ENCODE assay signal across 1 cellular context in the genomic region with DNA sequence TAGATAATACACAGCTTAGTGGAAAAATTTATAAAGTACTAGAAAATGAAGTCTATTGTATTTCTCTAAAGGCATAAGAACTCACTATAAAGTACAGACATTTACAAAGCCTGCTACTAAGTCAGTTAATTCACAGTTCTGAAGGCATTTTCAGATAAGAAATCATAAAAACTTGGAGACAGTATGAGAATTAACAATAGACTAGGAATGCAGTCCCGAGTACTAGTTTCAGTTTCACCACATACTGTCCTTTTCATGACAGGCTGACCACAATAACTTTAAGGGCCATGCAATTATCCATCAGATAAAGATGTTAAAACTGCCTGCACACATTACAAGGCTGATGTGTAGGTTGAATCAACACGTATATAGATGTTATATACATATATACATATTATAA.
TF ChIP-seq lines count a peak whose summit lies in the region.

No MANE protein-coding gene starts in this region.

TF ChIP-seq in SK-N-SH treated with all-trans-retinoic acid at 6 μM for 48 hours, 23 proteins besides CTCF, POLR2A, EP300 and RAD21 (continued from another document):
- TF ChIP-seq, protein P1, sequence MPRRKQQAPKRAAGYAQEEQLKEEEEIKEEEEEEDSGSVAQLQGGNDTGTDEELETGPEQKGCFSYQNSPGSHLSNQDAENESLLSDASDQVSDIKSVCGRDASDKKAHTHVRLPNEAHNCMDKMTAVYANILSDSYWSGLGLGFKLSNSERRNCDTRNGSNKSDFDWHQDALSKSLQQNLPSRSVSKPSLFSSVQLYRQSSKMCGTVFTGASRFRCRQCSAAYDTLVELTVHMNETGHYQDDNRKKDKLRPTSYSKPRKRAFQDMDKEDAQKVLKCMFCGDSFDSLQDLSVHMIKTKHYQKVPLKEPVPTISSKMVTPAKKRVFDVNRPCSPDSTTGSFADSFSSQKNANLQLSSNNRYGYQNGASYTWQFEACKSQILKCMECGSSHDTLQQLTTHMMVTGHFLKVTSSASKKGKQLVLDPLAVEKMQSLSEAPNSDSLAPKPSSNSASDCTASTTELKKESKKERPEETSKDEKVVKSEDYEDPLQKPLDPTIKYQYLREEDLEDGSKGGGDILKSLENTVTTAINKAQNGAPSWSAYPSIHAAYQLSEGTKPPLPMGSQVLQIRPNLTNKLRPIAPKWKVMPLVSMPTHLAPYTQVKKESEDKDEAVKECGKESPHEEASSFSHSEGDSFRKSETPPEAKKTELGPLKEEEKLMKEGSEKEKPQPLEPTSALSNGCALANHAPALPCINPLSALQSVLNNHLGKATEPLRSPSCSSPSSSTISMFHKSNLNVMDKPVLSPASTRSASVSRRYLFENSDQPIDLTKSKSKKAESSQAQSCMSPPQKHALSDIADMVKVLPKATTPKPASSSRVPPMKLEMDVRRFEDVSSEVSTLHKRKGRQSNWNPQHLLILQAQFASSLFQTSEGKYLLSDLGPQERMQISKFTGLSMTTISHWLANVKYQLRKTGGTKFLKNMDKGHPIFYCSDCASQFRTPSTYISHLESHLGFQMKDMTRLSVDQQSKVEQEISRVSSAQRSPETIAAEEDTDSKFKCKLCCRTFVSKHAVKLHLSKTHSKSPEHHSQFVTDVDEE (CRISPR knock-in tag; IDR thresholded peaks at IDR 0.05): no peak
